Comparison of ENCODE assay signal across 30 cellular contexts in the genomic region with DNA sequence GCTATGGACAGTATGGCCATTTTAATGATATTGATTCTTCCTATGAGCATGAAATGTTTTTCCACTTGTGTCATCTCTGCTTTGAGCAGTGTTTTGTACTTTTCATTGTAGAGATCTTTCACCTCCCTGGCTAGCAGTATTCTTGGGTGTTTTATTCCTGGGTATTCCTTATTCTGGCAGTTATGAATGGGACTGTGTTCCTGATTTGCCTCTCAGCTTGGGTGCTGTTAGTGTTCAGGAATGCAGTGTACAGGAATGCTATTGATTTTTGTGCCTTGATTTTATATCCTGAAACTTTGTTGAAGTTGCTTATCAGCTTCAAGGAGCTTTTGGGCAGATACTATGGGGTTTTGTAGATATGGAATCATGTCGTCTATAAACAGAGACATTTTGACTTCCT. TPM values are rescaled to one million over a fixed set of nuclear protein-coding genes. Genes with fewer than 3 reads are reported as not detected.
"Had no signal": no experiment of that assay in that cellular context is flagged by ENCODE, and none has a peak within 500 bp of the region (broad histone marks: within the 10 kb centered on the region; RNA-seq: fewer than 3 reads in every experiment).

No MANE protein-coding gene starts in this region.

- H3K4me3 ChIP-seq: stomach, suprapubic skin, testis, thoracic aorta, thyroid gland, tibial artery, tibial nerve, transverse colon, upper lobe of left lung, upper lobe of right lung, uterus, vagina had no signal

- H3K27ac ChIP-seq: stomach, suprapubic skin, testis, thoracic aorta, thyroid gland, tibial artery, tibial nerve, transverse colon, upper lobe of left lung, upper lobe of right lung, uterus, vagina had no signal

- ATAC-seq: stimulated activated effector memory CD8-positive, alpha-beta T cell treated with anti-CD3 and anti-CD28 coated beads, Interleukin-12 subunit alpha, Interleukin-12 subunit beta, amount 100 ng/mL, for 72 hours; stimulated activated memory B cell treated with anti-CD40 and anti-IgM and Interleukin-4, amounts not matched to agents 10 μg/mL and 1 μg/mL and 100 μg/mL, for 72 hours; stimulated activated naive B cell treated with anti-CD40 and anti-IgM and Interleukin-4, amounts not matched to agents 10 μg/mL and 1 μg/mL and 100 μg/mL, for 72 hours; stimulated activated naive CD8-positive, alpha-beta T cell treated with anti-CD3 and anti-CD28 coated beads, Interleukin-15, amount 100 ng/mL, for 72 hours; stimulated activated naive CD8-positive, alpha-beta T cell treated with anti-CD3 and anti-CD28 coated beads, Interleukin-15, Interleukin-2, amounts not matched to agents 100 U/mL and 50 U/mL, for 24 hours; upper lobe of right lung had no signal

- H3K4me3 Mint-ChIP-seq: stimulated activated effector memory CD8-positive, alpha-beta T cell treated with anti-CD3 and anti-CD28 coated beads, Interleukin-12 subunit alpha, Interleukin-12 subunit beta, amount 100 ng/mL, for 72 hours; stimulated activated memory B cell treated with anti-CD40 and anti-IgM and Interleukin-4, amounts not matched to agents 10 μg/mL and 1 μg/mL and 100 μg/mL, for 72 hours; stimulated activated naive B cell treated with anti-CD40 and anti-IgM and Interleukin-4, amounts not matched to agents 10 μg/mL and 1 μg/mL and 100 μg/mL, for 72 hours; stimulated activated naive CD8-positive, alpha-beta T cell treated with anti-CD3 and anti-CD28 coated beads, Interleukin-15, amount 100 ng/mL, for 72 hours; stimulated activated naive CD8-positive, alpha-beta T cell treated with anti-CD3 and anti-CD28 coated beads, Interleukin-15, Interleukin-2, amounts not matched to agents 100 ng/mL and 50 ng/mL, for 24 hours; type B pancreatic cell had no signal

- H3K4me1 ChIP-seq: stomach, suprapubic skin, testis, thyroid gland, tibial artery, tibial nerve, transverse colon, upper lobe of left lung, upper lobe of right lung, uterus, vagina had no signal

- FAIRE-seq: urothelium cell line had no signal

- H3K27ac Mint-ChIP-seq: stimulated activated effector memory CD8-positive, alpha-beta T cell treated with anti-CD3 and anti-CD28 coated beads, Interleukin-12 subunit alpha, Interleukin-12 subunit beta, amount 100 ng/mL, for 72 hours; stimulated activated memory B cell treated with anti-CD40 and anti-IgM and Interleukin-4, amounts not matched to agents 10 μg/mL and 1 μg/mL and 100 μg/mL, for 72 hours; stimulated activated naive B cell treated with anti-CD40 and anti-IgM and Interleukin-4, amounts not matched to agents 10 μg/mL and 1 μg/mL and 100 μg/mL, for 72 hours; stimulated activated naive CD8-positive, alpha-beta T cell treated with anti-CD3 and anti-CD28 coated beads, Interleukin-15, amount 100 ng/mL, for 72 hours; stimulated activated naive CD8-positive, alpha-beta T cell treated with anti-CD3 and anti-CD28 coated beads, Interleukin-15, Interleukin-2, amounts not matched to agents 100 ng/mL and 50 ng/mL, for 24 hours; type B pancreatic cell had no signal

- H3K9me3 ChIP-seq: stomach, suprapubic skin, testis, thoracic aorta, thyroid gland, tibial artery, tibial nerve, transverse colon, upper lobe of left lung, upper lobe of right lung, uterus, vagina had no signal

- H3K36me3 Mint-ChIP-seq: stimulated activated effector memory CD8-positive, alpha-beta T cell treated with anti-CD3 and anti-CD28 coated beads, Interleukin-12 subunit alpha, Interleukin-12 subunit beta, amount 100 ng/mL, for 72 hours; stimulated activated memory B cell treated with anti-CD40 and anti-IgM and Interleukin-4, amounts not matched to agents 10 μg/mL and 1 μg/mL and 100 μg/mL, for 72 hours; stimulated activated naive B cell treated with anti-CD40 and anti-IgM and Interleukin-4, amounts not matched to agents 10 μg/mL and 1 μg/mL and 100 μg/mL, for 72 hours; type B pancreatic cell had no signal

- H3K27me3 ChIP-seq: stomach, suprapubic skin, testis, thyroid gland, tibial artery, tibial nerve, transverse colon, upper lobe of left lung, uterus, vagina had no signal

- H3K4me1 Mint-ChIP-seq: stimulated activated effector memory CD8-positive, alpha-beta T cell treated with anti-CD3 and anti-CD28 coated beads, Interleukin-12 subunit alpha, Interleukin-12 subunit beta, amount 100 ng/mL, for 72 hours; stimulated activated memory B cell treated with anti-CD40 and anti-IgM and Interleukin-4, amounts not matched to agents 10 μg/mL and 1 μg/mL and 100 μg/mL, for 72 hours; stimulated activated naive B cell treated with anti-CD40 and anti-IgM and Interleukin-4, amounts not matched to agents 10 μg/mL and 1 μg/mL and 100 μg/mL, for 72 hours; stimulated activated naive CD8-positive, alpha-beta T cell treated with anti-CD3 and anti-CD28 coated beads, Interleukin-15, amount 100 ng/mL, for 72 hours had no signal

- H3K36me3 ChIP-seq: stomach, suprapubic skin, thoracic aorta, thyroid gland, tibial artery, tibial nerve, transverse colon, upper lobe of left lung, upper lobe of right lung, uterus, vagina had no signal

- H3K9me3 Mint-ChIP-seq: stimulated activated effector memory CD8-positive, alpha-beta T cell treated with anti-CD3 and anti-CD28 coated beads, Interleukin-12 subunit alpha, Interleukin-12 subunit beta, amount 100 ng/mL, for 72 hours; type B pancreatic cell had no signal

- DNase-seq: stimulated activated CD4-positive, alpha-beta T cell treated with anti-CD3 and anti-CD28 coated beads, Interleukin-2, amount 100 ng/mL, for 48 hours; stimulated activated CD4-positive, alpha-beta T cell treated with anti-CD3 and anti-CD28 coated beads, Interleukin-4, amount 100 ng/mL, for 1 hour; stimulated activated CD4-positive, alpha-beta T cell treated with anti-CD3 and anti-CD28 coated beads, Interleukin-4, amount 100 ng/mL, for 24 hours; stimulated activated CD4-positive, alpha-beta T cell treated with anti-CD3 and anti-CD28 coated beads, Interleukin-4, amount 100 ng/mL, for 4 hours; stimulated activated CD8-positive, alpha-beta memory T cell treated with anti-CD3 and anti-CD28 coated beads, Interleukin-4, amount 100 ng/mL, for 48 hours; stimulated activated naive B cell treated with anti-CD40 and anti-IgM and Interleukin-4, amounts not matched to agents 10 μg/mL and 1 μg/mL and 100 μg/mL, for 72 hours; stimulated activated naive CD4-positive, alpha-beta T cell; stimulated activated naive CD4-positive, alpha-beta T cell treated with Interleukin-2 at 50 U/mL for 16 hours; stimulated activated naive CD8-positive, alpha-beta T cell treated with anti-CD3 and anti-CD28 coated beads, Interleukin-15, amount 100 ng/mL, for 72 hours; stimulated activated naive CD8-positive, alpha-beta T cell treated with anti-CD3 and anti-CD28 coated beads, Interleukin-15, Interleukin-2, amounts not matched to agents 100 U/mL and 50 U/mL, for 24 hours; stomach; substantia nigra; testis; thyroid gland; tibial artery; transverse colon; trophoblast cell; upper lobe of left lung; upper lobe of right lung; uterus had no signal

RNA-seq across cellular contexts. Expression of gene CTXND1, which starts 49.5 kb away (rescaled TPM):
- total RNA-seq: subcutaneous adipose tissue had no signal
